Comparison of ENCODE assay signal across 8 cellular contexts in the genomic region with DNA sequence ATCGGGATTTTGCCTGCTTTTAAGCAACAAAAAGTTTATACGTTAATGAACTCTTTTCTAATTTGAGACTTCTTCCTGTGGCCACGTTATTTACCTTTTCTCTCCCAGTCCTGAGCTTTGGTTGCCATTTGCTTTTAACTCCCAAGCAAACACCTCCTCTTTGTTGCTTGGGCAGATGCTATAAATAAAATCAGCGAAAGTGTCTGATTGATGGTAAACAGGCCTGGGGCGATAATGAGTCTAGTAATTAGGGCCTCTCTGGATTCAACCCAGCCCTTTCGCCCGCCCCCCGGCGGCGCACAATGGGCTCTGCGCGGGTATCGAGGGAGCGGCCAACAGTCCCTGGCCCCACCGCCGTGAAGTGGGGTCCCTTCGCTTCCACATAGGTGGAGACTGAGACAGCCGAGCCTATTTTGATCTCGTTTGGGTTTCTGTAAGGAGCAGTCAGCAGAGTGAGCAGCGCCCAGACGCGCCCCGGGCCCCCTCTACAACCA. TPM values are rescaled to one million over a fixed set of nuclear protein-coding genes. Genes with fewer than 3 reads are reported as not detected.
DNase-seq lines count a peak whose midpoint lies in the region; ATAC-seq and TF ChIP-seq lines count a peak whose summit lies in the region.

No MANE protein-coding gene starts in this region.

- H3K27ac ChIP-seq in CD4-positive, alpha-beta T cell (ENCODE audit: low read depth, low read length), result no peak overlapping the region
- H3K27ac ChIP-seq in gastrocnemius medialis, result no peak overlapping the region

- H3K27me3 Mint-ChIP-seq in CD4-positive, alpha-beta T cell, result peaks cover 68% of the 10 kb centered on the region
- peaks cover 68% of the 10 kb centered on the region for H3K27me3 Mint-ChIP-seq in T-helper 17 cell

- H3K9me3 Mint-ChIP-seq in CD4-positive, alpha-beta T cell, result no peaks in the 10 kb centered on the region

- peaks cover 4 to 9% of the 10 kb centered on the region in 2 donors for H3K4me1 ChIP-seq in gastrocnemius medialis

- CTCF ChIA-PET in CD4-positive, alpha-beta T cell (lab: Charles Lee), result interaction anchor here (0.6 kb wide), 1 partner anchor 1231 kb away, joined by 3 read pairs; no protein-coding TSS in a partner anchor

- no peak for DNase-seq in CD4-positive, alpha-beta T cell
- DNase-seq in HuH-7 (ENCODE audit: low spot score), result peak; percentile 23
- no peak for DNase-seq in T-helper 17 cell
- DNase-seq in Right ventricle myocardium superior, result peak; percentile 59
- no peak for DNase-seq in gastrocnemius medialis

- H3K4me3 ChIP-seq in gastrocnemius medialis, result peak overlapping the region; percentile 58 to 65 (median 64)

- peak overlapping the region; percentile 47 for H3K4me3 Mint-ChIP-seq in CD4-positive, alpha-beta T cell
- peak overlapping the region; percentile 89 for H3K4me3 Mint-ChIP-seq in T-helper 17 cell

- no peaks in the 10 kb centered on the region for H3K36me3 Mint-ChIP-seq in CD4-positive, alpha-beta T cell (ENCODE audit: low read depth)
- H3K36me3 Mint-ChIP-seq in T-helper 17 cell (ENCODE audit: low read depth), result peaks cover 10% of the 10 kb centered on the region

- TF ChIP-seq CTCF in CD4-positive, alpha-beta T cell (IDR thresholded peaks at IDR 0.05), result no peak
- no peak for TF ChIP-seq CTCF in gastrocnemius medialis (IDR thresholded peaks at IDR 0.05 in 4 of 5, conservative IDR thresholded peaks at IDR 0.05 in 1 of 5)

- no peak for ATAC-seq in CD4-positive, alpha-beta T cell (ENCODE audit: poor library complexity)
- ATAC-seq in GM19463 (IDR thresholded peaks at IDR 0.05; ENCODE audit: unreplicated experiment), result peak; percentile 3
- ATAC-seq in T-helper 17 cell, result no peak
- peak; percentile 90 for ATAC-seq in Right ventricle myocardium superior (ENCODE audit: poor library complexity)
- no peak for ATAC-seq in gastrocnemius medialis
- ATAC-seq in HG02623 (IDR thresholded peaks at IDR 0.05; ENCODE audit: unreplicated experiment), result no peak
- ATAC-seq in GM18519 (IDR thresholded peaks at IDR 0.05; ENCODE audit: low FRiP score, unreplicated experiment), result no peak

- no peak for TF ChIP-seq POLR2A in gastrocnemius medialis (IDR thresholded peaks at IDR 0.05)

- H3K27ac Mint-ChIP-seq in CD4-positive, alpha-beta T cell, result no peak overlapping the region
- no peak overlapping the region for H3K27ac Mint-ChIP-seq in T-helper 17 cell

- peaks cover 41% of the 10 kb centered on the region for H3K27me3 ChIP-seq in CD4-positive, alpha-beta T cell (ENCODE audit: control insufficient read depth, insufficient read depth, low read length)
- no peaks in the 10 kb centered on the region for H3K27me3 ChIP-seq in gastrocnemius medialis

- POLR2A ChIA-PET in CD4-positive, alpha-beta T cell (lab: Charles Lee), result interaction anchor here (0.7 kb wide), 1 partner anchor 54 kb away, joined by 3 read pairs; no protein-coding TSS in a partner anchor

- in situ Hi-C loops in gastrocnemius medialis (cut with MboI; ENCODE audit: low sequenced_read_pairs in 4 of 4), result no loop called here

- intact Hi-C loops in CD4-positive, alpha-beta T cell (cut with DNase I, micrococcal nuclease), result no loop called here
- intact Hi-C loops in Right ventricle myocardium superior (cut with DNase I), result loop anchor here (10.0 kb wide), 1 partner anchor 98 kb away; a partner anchor contains a TSS
- intact Hi-C loops in gastrocnemius medialis (cut with DNase I; ENCODE audit: low total_unique reads), result no loop called here

- no peaks in the 10 kb centered on the region for H3K4me1 Mint-ChIP-seq in CD4-positive, alpha-beta T cell (ENCODE audit: low read depth)
- peaks cover 5% of the 10 kb centered on the region for H3K4me1 Mint-ChIP-seq in T-helper 17 cell

- no peaks in the 10 kb centered on the region for H3K36me3 ChIP-seq in gastrocnemius medialis

- H3K9me3 ChIP-seq in CD4-positive, alpha-beta T cell (ENCODE audit: control insufficient read depth, low read length), result no peaks in the 10 kb centered on the region
- H3K9me3 ChIP-seq in T-helper 17 cell (ENCODE audit: control insufficient read depth, low read length, poor library complexity, severe bottlenecking) (no peaks in the 10 kb centered on the region), gastrocnemius medialis (no peaks in the 10 kb centered on the region)

RNA-seq across cellular contexts. Expression of a gene that starts 0.8 kb away (rescaled TPM):
- not detected for total RNA-seq in CD4-positive, alpha-beta T cell
- total RNA-seq in T-helper 17 cell, result not detected
- 77.8 TPM for total RNA-seq in Right ventricle myocardium superior
- under 1 TPM in 3 of 4 donors, not detected in 1; 0.10 to 0.29 (median 0.20) TPM for total RNA-seq in gastrocnemius medialis

RNA-seq across cellular contexts. Expression of a gene that starts 53.2 kb away (rescaled TPM):
- 1 to 10 TPM; 5.9 to 6.8 TPM for total RNA-seq in CD4-positive, alpha-beta T cell
- total RNA-seq in T-helper 17 cell (1 to 10 TPM; 8.7 to 9.7 TPM), Right ventricle myocardium superior (67.9 TPM), gastrocnemius medialis (10 to 100 TPM; 21.5 to 36.6 (median 30.6) TPM)

Comparison
In these comparisons a context has a peak if more than half of its experiments do, and no peak if none do; other contexts are left out.
1. ATAC-seq: peak in GM19463 (single experiment) and Right ventricle myocardium superior (single experiment); none in CD4-positive, alpha-beta T cell (single experiment), T-helper 17 cell (single experiment), gastrocnemius medialis (0 of 2), HG02623 (single experiment) and GM18519 (single experiment).
2. DNase-seq: peak in HuH-7 (single experiment) and Right ventricle myocardium superior (single experiment); none in CD4-positive, alpha-beta T cell (0 of 10), T-helper 17 cell (0 of 3) and gastrocnemius medialis (0 of 2).
3. RNA of a gene that starts 0.8 kb away (total RNA-seq): 77.8 TPM in Right ventricle myocardium superior (single experiment); 0.10 to 0.29 TPM in gastrocnemius medialis, not detected in CD4-positive, alpha-beta T cell and not detected in T-helper 17 cell; every median in the first group is over 10 times any median in the second.